25 cellular contexts compared by ENCODE assay signal in genomic region chr12:116391501-116391900, GRCh38.
"Had no signal": no experiment of that assay in that cellular context is flagged by ENCODE, and none has a peak within 500 bp of the region (broad histone marks: within the 10 kb centered on the region; RNA-seq: fewer than 3 reads in every experiment).

No MANE protein-coding gene starts in this region.

- ATAC-seq: esophagus mucosa; gastrocnemius medialis; naive thymus-derived CD4-positive, alpha-beta T cell; psoas muscle; right cardiac atrium; stimulated activated naive B cell treated with anti-CD40 and anti-IgM and Interleukin-4, amounts not matched to agents 10 μg/mL and 1 μg/mL and 100 μg/mL, for 72 hours; stimulated activated naive CD8-positive, alpha-beta T cell treated with anti-CD3 and anti-CD28 coated beads, Interleukin-15, amount 100 ng/mL, for 72 hours had no signal

- H3K4me3 ChIP-seq: colonic mucosa, gastrocnemius medialis, lung, neural progenitor cell, ovary, psoas muscle, sigmoid colon, spleen, suprapubic skin, transverse colon, vagina had no signal

- H3K9me3 ChIP-seq: colonic mucosa, gastrocnemius medialis, ovary, psoas muscle, sigmoid colon, suprapubic skin, transverse colon, vagina had no signal

- H3K27me3 ChIP-seq: colonic mucosa, gastrocnemius medialis, neural progenitor cell, ovary, sigmoid colon, spleen, suprapubic skin, transverse colon, vagina had no signal

- DNase-seq: colonic mucosa; effector CD8-positive, alpha-beta T cell; endodermal cell; gastrocnemius medialis; head of caudate nucleus; kidney; midbrain; naive thymus-derived CD4-positive, alpha-beta T cell; nucleus accumbens; ovary; posterior cingulate gyrus; psoas muscle; right cardiac atrium; sigmoid colon; stimulated activated CD4-positive, alpha-beta T cell treated with anti-CD3 and anti-CD28 coated beads, Interleukin-4, amount 100 ng/mL, for 4 hours; stimulated activated naive B cell treated with anti-CD40 and anti-IgM and Interleukin-4, amounts not matched to agents 10 μg/mL and 1 μg/mL and 100 μg/mL, for 72 hours; stimulated activated naive CD8-positive, alpha-beta T cell treated with anti-CD3 and anti-CD28 coated beads, Interleukin-15, amount 100 ng/mL, for 72 hours; transverse colon had no signal

- H3K9ac ChIP-seq: neural progenitor cell had no signal

- H3K36me3 ChIP-seq: colonic mucosa, gastrocnemius medialis, neural progenitor cell, ovary, sigmoid colon, spleen, suprapubic skin, transverse colon, vagina had no signal

- H3K4me2 ChIP-seq: neural progenitor cell had no signal

- H3K27ac ChIP-seq: colonic mucosa, epithelial cell of prostate, gastrocnemius medialis, neural progenitor cell, ovary, psoas muscle, sigmoid colon, spleen, suprapubic skin, transverse colon, vagina had no signal

- H3K4me1 ChIP-seq: colonic mucosa, gastrocnemius medialis, neural progenitor cell, psoas muscle had no signal
